1 cellular context compared by ENCODE assay signal in genomic region chr12:101707131-101707782, GRCh38.
TF ChIP-seq lines count a peak whose summit lies in the region.

No MANE protein-coding gene starts in this region.

TF ChIP-seq in K562, 482 proteins besides CTCF, POLR2A, EP300 and RAD21 (continued from another document and continues in another):
- TF ChIP-seq ZNF592 (IDR thresholded peaks at IDR 0.05) (no peak), ZNF239 (CRISPR knock-in tag; IDR thresholded peaks at IDR 0.05) (no peak), SNRNP70 (optimal IDR thresholded peaks at IDR 0.05; ENCODE audit: low read depth, low read length) (no peak), GTF2E2 (tag; IDR thresholded peaks at IDR 0.05) (no peak), TBL1XR1 (IDR thresholded peaks at IDR 0.05; ENCODE audit: low read length in 2 of 2) (0 out of 4 replicates have a peak, but pooled peaks of 1 of the 2 experiments have one; percentile 54), BCOR (IDR thresholded peaks at IDR 0.05) (0 out of 2 replicates have a peak, but pooled peaks have one; percentile 22), DIDO1 (tag; IDR thresholded peaks at IDR 0.05; ENCODE audit: low read depth) (no peak; the same call in 1 of the 2 replicates), SMAD4 (CRISPR knock-in tag; conservative IDR thresholded peaks at IDR 0.05) (no peak), ILK (tag; IDR thresholded peaks at IDR 0.05; ENCODE audit: borderline replicate concordance, low read depth) (no peak), ATF1 (CRISPR knock-in tag; IDR thresholded peaks at IDR 0.05) (no peak), ATF1 (tag; IDR thresholded peaks at IDR 0.05) (peak; percentile 12; the same call in 1 of the 2 replicates), YBX1 (IDR thresholded peaks at IDR 0.05) (no peak), JUN (IDR thresholded peaks at IDR 0.05; ENCODE audit: borderline replicate concordance, low read depth, low read length) (0 out of 2 replicates have a peak, but pooled peaks have one; percentile 15), JUN (CRISPR knock-in tag; IDR thresholded peaks at IDR 0.05; ENCODE audit: borderline replicate concordance) (no peak), ZNF23 (CRISPR knock-in tag; IDR thresholded peaks at IDR 0.05) (no peak), ZFPM2 (CRISPR knock-in tag; IDR thresholded peaks at IDR 0.05) (no peak), NFE2 (IDR thresholded peaks at IDR 0.05; ENCODE audit: low read depth) (no peak), SMARCE1 (IDR thresholded peaks at IDR 0.05) (peak; percentile 86), PML (IDR thresholded peaks at IDR 0.05; ENCODE audit: low read length) (no peak), ZNF316 (IDR thresholded peaks at IDR 0.05) (no peak), DMBX1 (CRISPR knock-in tag; IDR thresholded peaks at IDR 0.05; ENCODE audit: borderline replicate concordance) (no peak), NFXL1 (CRISPR knock-in tag; IDR thresholded peaks at IDR 0.05) (no peak), ETV6 (IDR thresholded peaks at IDR 0.05; ENCODE audit: borderline replicate concordance in 1 of 2, low read depth in 2 of 2, low read length in 1 of 2) (no peak), ETV6 (CRISPR knock-in tag; IDR thresholded peaks at IDR 0.05; ENCODE audit: borderline replicate concordance) (no peak), ZNF785 (CRISPR knock-in tag; IDR thresholded peaks at IDR 0.05) (no peak), HDGF (IDR thresholded peaks at IDR 0.05) (no peak), ZNF121 (CRISPR knock-in tag; conservative IDR thresholded peaks at IDR 0.05) (no peak), ZKSCAN8 (CRISPR knock-in tag; IDR thresholded peaks at IDR 0.05) (no peak), MYNN (IDR thresholded peaks at IDR 0.05) (peak; percentile 82), MYNN (CRISPR knock-in tag; IDR thresholded peaks at IDR 0.05) (no peak), JUNB (CRISPR knock-in tag; conservative IDR thresholded peaks at IDR 0.05) (no peak), CBX2 (IDR thresholded peaks at IDR 0.05; ENCODE audit: insufficient read depth, low read length, poor library complexity, severe bottlenecking) (no peak), MED1 (CRISPR knock-in tag; IDR thresholded peaks at IDR 0.05; ENCODE audit: borderline replicate concordance) (no peak), HNRNPUL1 (IDR thresholded peaks at IDR 0.05; ENCODE audit: low read length) (no peak), RNF219 (CRISPR knock-in tag; IDR thresholded peaks at IDR 0.05) (no peak), TEAD1 (CRISPR knock-in tag; IDR thresholded peaks at IDR 0.05) (no peak), SREBF2 (CRISPR knock-in tag; IDR thresholded peaks at IDR 0.05) (no peak), NEUROD1 (IDR thresholded peaks at IDR 0.05; ENCODE audit: borderline replicate concordance, low read depth, low read length, partially characterized antibody) (no peak), TBP (optimal IDR thresholded peaks at IDR 0.05; ENCODE audit: low read depth, low read length) (no peak), ZNF143 (CRISPR knock-in tag; IDR thresholded peaks at IDR 0.05) (no peak), ZNF165 (CRISPR knock-in tag; IDR thresholded peaks at IDR 0.05; ENCODE audit: borderline replicate concordance) (no peak), KLF16 (IDR thresholded peaks at IDR 0.05) (no peak), E2F1 (CRISPR knock-in tag; IDR thresholded peaks at IDR 0.05) (no peak), TFAM (CRISPR knock-in tag; conservative IDR thresholded peaks at IDR 0.05) (no peak), SOX6 (IDR thresholded peaks at IDR 0.05) (no peak; the same call in 1 of the 2 replicates), SAP30 (IDR thresholded peaks at IDR 0.05; ENCODE audit: borderline replicate concordance, insufficient read depth, low read depth, low read length, poor library complexity, severe bottlenecking) (no peak), PHF21A (IDR thresholded peaks at IDR 0.05; ENCODE audit: borderline replicate concordance, low read depth) (no peak), GATA2 (CRISPR knock-in tag; IDR thresholded peaks at IDR 0.05) (no peak)
- TF ChIP-seq, protein P1, sequence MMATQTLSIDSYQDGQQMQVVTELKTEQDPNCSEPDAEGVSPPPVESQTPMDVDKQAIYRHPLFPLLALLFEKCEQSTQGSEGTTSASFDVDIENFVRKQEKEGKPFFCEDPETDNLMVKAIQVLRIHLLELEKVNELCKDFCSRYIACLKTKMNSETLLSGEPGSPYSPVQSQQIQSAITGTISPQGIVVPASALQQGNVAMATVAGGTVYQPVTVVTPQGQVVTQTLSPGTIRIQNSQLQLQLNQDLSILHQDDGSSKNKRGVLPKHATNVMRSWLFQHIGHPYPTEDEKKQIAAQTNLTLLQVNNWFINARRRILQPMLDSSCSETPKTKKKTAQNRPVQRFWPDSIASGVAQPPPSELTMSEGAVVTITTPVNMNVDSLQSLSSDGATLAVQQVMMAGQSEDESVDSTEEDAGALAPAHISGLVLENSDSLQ (IDR thresholded peaks at IDR 0.05), result peak; percentile 71
- TF ChIP-seq, protein P2, sequence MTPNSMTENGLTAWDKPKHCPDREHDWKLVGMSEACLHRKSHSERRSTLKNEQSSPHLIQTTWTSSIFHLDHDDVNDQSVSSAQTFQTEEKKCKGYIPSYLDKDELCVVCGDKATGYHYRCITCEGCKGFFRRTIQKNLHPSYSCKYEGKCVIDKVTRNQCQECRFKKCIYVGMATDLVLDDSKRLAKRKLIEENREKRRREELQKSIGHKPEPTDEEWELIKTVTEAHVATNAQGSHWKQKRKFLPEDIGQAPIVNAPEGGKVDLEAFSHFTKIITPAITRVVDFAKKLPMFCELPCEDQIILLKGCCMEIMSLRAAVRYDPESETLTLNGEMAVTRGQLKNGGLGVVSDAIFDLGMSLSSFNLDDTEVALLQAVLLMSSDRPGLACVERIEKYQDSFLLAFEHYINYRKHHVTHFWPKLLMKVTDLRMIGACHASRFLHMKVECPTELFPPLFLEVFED (CRISPR knock-in tag; conservative IDR thresholded peaks at IDR 0.05), result no peak
- TF ChIP-seq, protein P3, sequence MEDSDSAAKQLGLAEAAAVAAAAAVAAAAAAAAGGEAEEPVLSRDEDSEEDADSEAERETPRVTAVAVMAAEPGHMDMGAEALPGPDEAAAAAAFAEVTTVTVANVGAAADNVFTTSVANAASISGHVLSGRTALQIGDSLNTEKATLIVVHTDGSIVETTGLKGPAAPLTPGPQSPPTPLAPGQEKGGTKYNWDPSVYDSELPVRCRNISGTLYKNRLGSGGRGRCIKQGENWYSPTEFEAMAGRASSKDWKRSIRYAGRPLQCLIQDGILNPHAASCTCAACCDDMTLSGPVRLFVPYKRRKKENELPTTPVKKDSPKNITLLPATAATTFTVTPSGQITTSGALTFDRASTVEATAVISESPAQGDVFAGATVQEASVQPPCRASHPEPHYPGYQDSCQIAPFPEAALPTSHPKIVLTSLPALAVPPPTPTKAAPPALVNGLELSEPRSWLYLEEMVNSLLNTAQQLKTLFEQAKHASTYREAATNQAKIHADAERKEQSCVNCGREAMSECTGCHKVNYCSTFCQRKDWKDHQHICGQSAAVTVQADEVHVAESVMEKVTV (CRISPR knock-in tag; IDR thresholded peaks at IDR 0.05), result no peak
- TF ChIP-seq, protein P4, sequence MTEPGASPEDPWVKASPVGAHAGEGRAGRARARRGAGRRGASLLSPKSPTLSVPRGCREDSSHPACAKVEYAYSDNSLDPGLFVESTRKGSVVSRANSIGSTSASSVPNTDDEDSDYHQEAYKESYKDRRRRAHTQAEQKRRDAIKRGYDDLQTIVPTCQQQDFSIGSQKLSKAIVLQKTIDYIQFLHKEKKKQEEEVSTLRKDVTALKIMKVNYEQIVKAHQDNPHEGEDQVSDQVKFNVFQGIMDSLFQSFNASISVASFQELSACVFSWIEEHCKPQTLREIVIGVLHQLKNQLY (CRISPR knock-in tag; conservative IDR thresholded peaks at IDR 0.05), result no peak
- TF ChIP-seq, protein P5, sequence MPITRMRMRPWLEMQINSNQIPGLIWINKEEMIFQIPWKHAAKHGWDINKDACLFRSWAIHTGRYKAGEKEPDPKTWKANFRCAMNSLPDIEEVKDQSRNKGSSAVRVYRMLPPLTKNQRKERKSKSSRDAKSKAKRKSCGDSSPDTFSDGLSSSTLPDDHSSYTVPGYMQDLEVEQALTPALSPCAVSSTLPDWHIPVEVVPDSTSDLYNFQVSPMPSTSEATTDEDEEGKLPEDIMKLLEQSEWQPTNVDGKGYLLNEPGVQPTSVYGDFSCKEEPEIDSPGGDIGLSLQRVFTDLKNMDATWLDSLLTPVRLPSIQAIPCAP (CRISPR knock-in tag; IDR thresholded peaks at IDR 0.05; ENCODE audit: borderline replicate concordance), result no peak
- TF ChIP-seq, protein P6, sequence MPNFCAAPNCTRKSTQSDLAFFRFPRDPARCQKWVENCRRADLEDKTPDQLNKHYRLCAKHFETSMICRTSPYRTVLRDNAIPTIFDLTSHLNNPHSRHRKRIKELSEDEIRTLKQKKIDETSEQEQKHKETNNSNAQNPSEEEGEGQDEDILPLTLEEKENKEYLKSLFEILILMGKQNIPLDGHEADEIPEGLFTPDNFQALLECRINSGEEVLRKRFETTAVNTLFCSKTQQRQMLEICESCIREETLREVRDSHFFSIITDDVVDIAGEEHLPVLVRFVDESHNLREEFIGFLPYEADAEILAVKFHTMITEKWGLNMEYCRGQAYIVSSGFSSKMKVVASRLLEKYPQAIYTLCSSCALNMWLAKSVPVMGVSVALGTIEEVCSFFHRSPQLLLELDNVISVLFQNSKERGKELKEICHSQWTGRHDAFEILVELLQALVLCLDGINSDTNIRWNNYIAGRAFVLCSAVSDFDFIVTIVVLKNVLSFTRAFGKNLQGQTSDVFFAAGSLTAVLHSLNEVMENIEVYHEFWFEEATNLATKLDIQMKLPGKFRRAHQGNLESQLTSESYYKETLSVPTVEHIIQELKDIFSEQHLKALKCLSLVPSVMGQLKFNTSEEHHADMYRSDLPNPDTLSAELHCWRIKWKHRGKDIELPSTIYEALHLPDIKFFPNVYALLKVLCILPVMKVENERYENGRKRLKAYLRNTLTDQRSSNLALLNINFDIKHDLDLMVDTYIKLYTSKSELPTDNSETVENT (CRISPR knock-in tag; IDR thresholded peaks at IDR 0.05), result no peak
- TF ChIP-seq, protein P7, sequence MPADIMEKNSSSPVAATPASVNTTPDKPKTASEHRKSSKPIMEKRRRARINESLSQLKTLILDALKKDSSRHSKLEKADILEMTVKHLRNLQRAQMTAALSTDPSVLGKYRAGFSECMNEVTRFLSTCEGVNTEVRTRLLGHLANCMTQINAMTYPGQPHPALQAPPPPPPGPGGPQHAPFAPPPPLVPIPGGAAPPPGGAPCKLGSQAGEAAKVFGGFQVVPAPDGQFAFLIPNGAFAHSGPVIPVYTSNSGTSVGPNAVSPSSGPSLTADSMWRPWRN (IDR thresholded peaks at IDR 0.05; ENCODE audit: low read depth), result 0 out of 2 replicates have a peak, but pooled peaks have one; percentile 26
- TF ChIP-seq, protein P8, sequence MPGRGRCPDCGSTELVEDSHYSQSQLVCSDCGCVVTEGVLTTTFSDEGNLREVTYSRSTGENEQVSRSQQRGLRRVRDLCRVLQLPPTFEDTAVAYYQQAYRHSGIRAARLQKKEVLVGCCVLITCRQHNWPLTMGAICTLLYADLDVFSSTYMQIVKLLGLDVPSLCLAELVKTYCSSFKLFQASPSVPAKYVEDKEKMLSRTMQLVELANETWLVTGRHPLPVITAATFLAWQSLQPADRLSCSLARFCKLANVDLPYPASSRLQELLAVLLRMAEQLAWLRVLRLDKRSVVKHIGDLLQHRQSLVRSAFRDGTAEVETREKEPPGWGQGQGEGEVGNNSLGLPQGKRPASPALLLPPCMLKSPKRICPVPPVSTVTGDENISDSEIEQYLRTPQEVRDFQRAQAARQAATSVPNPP (IDR thresholded peaks at IDR 0.05; ENCODE audit: borderline replicate concordance, insufficient read depth, insufficient read length), result no peak
